Comparison of ENCODE assay signal across 8 cellular contexts in genomic region chr21:31293986-31294385, GRCh38. TPM values are rescaled to one million over a fixed set of nuclear protein-coding genes. Genes with fewer than 3 reads are reported as not detected.
DNase-seq lines count a peak whose midpoint lies in the region; ATAC-seq and TF ChIP-seq lines count a peak whose summit lies in the region.

No MANE protein-coding gene starts in this region.

- intact Hi-C loops in HCT116 (cut with micrococcal nuclease), result no loop called here

- TF ChIP-seq RAD21 in HCT116 (IDR thresholded peaks at IDR 0.05; ENCODE audit: low read depth), result no peak

- H3K36me3 ChIP-seq in HCT116 (ENCODE audit: control insufficient read depth in 1 of 2, insufficient read depth in 2 of 2, low read length in 2 of 2), result no peaks in the 10 kb centered on the region
- no peaks in the 10 kb centered on the region for H3K36me3 ChIP-seq in tibial nerve

- no peak for TF ChIP-seq EP300 in tibial nerve (IDR thresholded peaks at IDR 0.05)

- ATAC-seq in HCT116, result peak; percentile 87
- no peak for ATAC-seq in HG02981 (IDR thresholded peaks at IDR 0.05; ENCODE audit: unreplicated experiment)
- no peak for ATAC-seq in GM18498 (IDR thresholded peaks at IDR 0.05; ENCODE audit: unreplicated experiment)

- POLR2A ChIA-PET in HCT116 (lab: Charles Lee), result interaction anchor here (2.9 kb wide), 1 partner anchor 9 kb away, joined by 13 read pairs; no protein-coding TSS in a partner anchor

- H3K9me3 ChIP-seq in HCT116 (ENCODE audit: control insufficient read depth in 1 of 2, insufficient read depth in 1 of 2, low read depth in 1 of 2, low read length in 2 of 2) (no peaks in the 10 kb centered on the region), tibial nerve (no peaks in the 10 kb centered on the region)

- DNase-seq in HCT116 (ENCODE audit: low read depth, low spot score), result peak; percentile 64
- DNase-seq in activated CD4-positive, alpha-beta T cell treated with anti-CD3 and anti-CD28 coated beads, Interleukin-2, amount 50 U/mL, for 48 hours, result peak; percentile 63 to 75
- peak; percentile 73 for DNase-seq in fibroblast of the conjunctiva (ENCODE audit: low read depth)
- DNase-seq in stimulated activated CD4-positive, alpha-beta T cell treated with anti-CD3 and anti-CD28 coated beads, Interleukin-4, amount 100 ng/mL, for 4 hours, result peak; percentile 49 to 80
- DNase-seq in tibial nerve (ENCODE audit: low spot score in 2 of 2), result no peak
- DNase-seq in NCI-H1417 (lab: John Stamatoyannopoulos, UW), result no peak

- H3K27me3 ChIP-seq in HCT116 (ENCODE audit: insufficient read depth, low read length) (no peaks in the 10 kb centered on the region), tibial nerve (no peaks in the 10 kb centered on the region)

- no peaks in the 10 kb centered on the region for H3K79me2 ChIP-seq in HCT116 (ENCODE audit: insufficient read depth, low read length)

- peak overlapping the region; percentile 75 for H3K4me2 ChIP-seq in HCT116 (ENCODE audit: low read length)

- H2AFZ ChIP-seq in HCT116 (ENCODE audit: low read depth, low read length, poor library complexity, severe bottlenecking), result no peak overlapping the region

- TF ChIP-seq POLR2A in HCT116 (IDR thresholded peaks at IDR 0.05; ENCODE audit: borderline replicate concordance, extremely low read depth, insufficient read depth, insufficient read length) (no peak), tibial nerve (IDR thresholded peaks at IDR 0.05) (no peak)

- H4K20me1 ChIP-seq in HCT116 (ENCODE audit: insufficient read depth), result no peaks in the 10 kb centered on the region

- H3K9ac ChIP-seq in HCT116 (ENCODE audit: low read length), result peak overlapping the region; percentile 36

- H3K27ac ChIP-seq in HCT116 (ENCODE audit: low read depth, low read length), result peak overlapping the region; percentile 48
- H3K27ac ChIP-seq in tibial nerve, result no peak overlapping the region

- RAD21 ChIA-PET in HCT116 (lab: Charles Lee; ENCODE audit: low non-redundant PET in 1 of 2, low total read pairs in 2 of 2, uncharacterized antibody in 2 of 2, unreplicated experiment in 2 of 2), result interaction anchor here in 1 of 2 experiments (0.6 kb wide), 1 partner anchor 10 kb away, joined by 3 read pairs; no protein-coding TSS in a partner anchor

- CTCF ChIA-PET in HCT116 (lab: Charles Lee), result interaction anchor here (1.0 kb wide), 1 partner anchor 287 kb away, joined by 3 read pairs; no protein-coding TSS in a partner anchor

- TF ChIP-seq CTCF in HCT116 (IDR thresholded peaks at IDR 0.05 in 2 of 3, conservative IDR thresholded peaks at IDR 0.05 in 1 of 3; ENCODE audit: borderline replicate concordance in 1 of 3, insufficient read depth in 1 of 3, low read depth in 2 of 3, low read length in 2 of 3) (no peak), tibial nerve (IDR thresholded peaks at IDR 0.05) (no peak)

- H3K4me3 ChIP-seq in HCT116 (replicated peaks in 1 of 2; ENCODE audit: low read depth in 1 of 2, low read length in 2 of 2) (peak overlapping the region in 1 of 2 experiments; percentile 17; a peak in 2 of 4 replicates), tibial nerve (no peak overlapping the region)

- H3K9me2 ChIP-seq in HCT116 (ENCODE audit: insufficient read depth), result no peaks in the 10 kb centered on the region

- H3K4me1 ChIP-seq in HCT116 (ENCODE audit: control insufficient read depth in 1 of 2, insufficient read depth in 2 of 2, low read length in 2 of 2) (peaks cover 14 to 35% of the 10 kb centered on the region in 2 experiments), tibial nerve (peaks cover 0 to 10% (median 0%) of the 10 kb centered on the region in 4 donors)

- BruUV-seq in HCT116 (replicated peaks; lab: Mats Ljungman, UMichigan), result no TSS peak

TF ChIP-seq in HCT116, 20 proteins besides CTCF, POLR2A, EP300 and RAD21:
- TF ChIP-seq REST (IDR thresholded peaks at IDR 0.05; ENCODE audit: low read depth) (no peak), ATF3 (IDR thresholded peaks at IDR 0.05) (no peak), JUND (IDR thresholded peaks at IDR 0.05) (peak; percentile 50; the same call in 1 of the 2 replicates), POLR2AphosphoS5 (IDR thresholded peaks at IDR 0.05; ENCODE audit: low read depth, low read length) (peak; percentile 22; the same call in 1 of the 2 replicates), ZBTB33 (IDR thresholded peaks at IDR 0.05; ENCODE audit: extremely low read depth, insufficient replicate concordance, low read length) (no peak), CEBPB (IDR thresholded peaks at IDR 0.05; ENCODE audit: low read depth) (no peak), EZH2 (IDR thresholded peaks at IDR 0.05) (no peak), ZFX (IDR thresholded peaks at IDR 0.05) (no peak), TCF7L2 (IDR thresholded peaks at IDR 0.05; ENCODE audit: borderline replicate concordance, extremely low read depth, insufficient read depth, insufficient read length) (no peak), YY1 (IDR thresholded peaks at IDR 0.05; ENCODE audit: extremely low read depth, insufficient replicate concordance, low read depth, low read length) (no peak), SRF (IDR thresholded peaks at IDR 0.05; ENCODE audit: low read depth) (no peak), EZH2phosphoT487 (IDR thresholded peaks at IDR 0.05; ENCODE audit: borderline replicate concordance) (no peak), SIN3A (IDR thresholded peaks at IDR 0.05; ENCODE audit: low read depth) (no peak), SP1 (IDR thresholded peaks at IDR 0.05; ENCODE audit: low read depth) (peak; percentile 66), FOSL1 (IDR thresholded peaks at IDR 0.05; ENCODE audit: low read depth) (peak; percentile 60; the same call in 1 of the 2 replicates), CBX3 (IDR thresholded peaks at IDR 0.05; ENCODE audit: low read depth) (peak; percentile 80), ZNF274 (IDR thresholded peaks at IDR 0.05; ENCODE audit: low read depth, low read length) (no peak), MAX (IDR thresholded peaks at IDR 0.05) (peak; percentile 31; the same call in 1 of the 2 replicates), ELF1 (IDR thresholded peaks at IDR 0.05; ENCODE audit: borderline replicate concordance, low read depth) (no peak), EGR1 (IDR thresholded peaks at IDR 0.05; ENCODE audit: low read depth) (peak; percentile 70)

RNA-seq across cellular contexts. Expression of gene TIAM1, which starts 50.1 kb away (rescaled TPM):
- total RNA-seq in HCT116 (2021; ENCODE audit: unreplicated experiment), result 47.8 TPM
- polyA plus RNA-seq in HCT116 (2012), result 19.5 and 23.1 TPM in 2 replicates
- total RNA-seq in tibial nerve, result 10 to 100 TPM; 25.3 to 44.7 (median 31.6) TPM

Comparison
In these comparisons a context has a peak if more than half of its experiments do, and no peak if none do; other contexts are left out.
1. DNase-seq: peak in HCT116 (single experiment), activated CD4-positive, alpha-beta T cell treated with anti-CD3 and anti-CD28 coated beads, Interleukin-2, amount 50 U/mL, for 48 hours (2 of 2), fibroblast of the conjunctiva (single experiment) and stimulated activated CD4-positive, alpha-beta T cell treated with anti-CD3 and anti-CD28 coated beads, Interleukin-4, amount 100 ng/mL, for 4 hours (2 of 2); none in tibial nerve (0 of 2) and NCI-H1417 (0 of 3).